In the genomic region with DNA sequence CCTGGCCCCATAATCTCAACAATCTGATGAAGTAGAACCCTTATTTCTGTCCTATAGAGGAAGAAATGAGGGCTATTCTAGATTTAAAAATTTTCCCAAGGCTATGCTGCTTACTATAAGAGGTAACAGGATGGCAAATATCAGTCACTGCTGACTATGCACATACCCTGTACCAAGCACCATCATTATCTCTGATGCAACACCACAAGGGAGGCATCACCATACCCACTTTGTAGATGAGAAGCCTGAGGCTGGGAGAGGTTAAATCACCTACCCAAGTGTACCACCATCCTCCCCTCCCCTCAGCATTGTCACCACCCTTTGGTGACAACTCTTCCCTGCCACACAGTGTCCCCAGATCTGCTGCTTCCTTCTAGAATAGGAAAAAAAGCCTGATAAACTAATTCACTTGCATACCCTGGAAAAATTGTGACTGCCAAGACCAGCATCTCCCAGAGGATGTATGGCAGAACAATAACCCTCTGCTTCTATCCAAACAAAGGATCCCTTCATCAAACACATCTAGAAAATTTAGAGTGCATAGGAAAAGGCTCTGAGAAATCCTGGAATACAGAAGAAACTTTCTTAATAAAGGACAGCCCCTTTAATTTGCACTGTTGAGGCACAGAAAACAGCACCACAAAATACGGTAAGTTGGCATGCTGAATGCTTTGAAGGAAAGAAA, we compare ENCODE assay signal across 27 cellular contexts.
"Had no signal": no experiment of that assay in that cellular context is flagged by ENCODE, and none has a peak within 500 bp of the region (broad histone marks: within the 10 kb centered on the region; RNA-seq: fewer than 3 reads in every experiment).

No MANE protein-coding gene starts in this region.

- H3K4me3 Mint-ChIP-seq: activated CD8-positive, alpha-beta T cell treated with anti-CD3 and anti-CD28 coated beads for 36 hours; activated naive CD8-positive, alpha-beta T cell treated with anti-CD3 and anti-CD28 coated beads, Interleukin-2, amount 50 U/mL, for 24 hours had no signal

- FAIRE-seq: K562 had no signal

- H3K9me3 ChIP-seq: ascending aorta, body of pancreas, SK-N-SH had no signal

- DNase-seq: activated CD4-positive, CD25-positive, alpha-beta regulatory T cell; activated CD8-positive, alpha-beta memory T cell treated with anti-CD3 and anti-CD28 coated beads, Interleukin-2, amount 50 U/mL, for 4 hours; activated CD8-positive, alpha-beta T cell treated with anti-CD3 and anti-CD28 coated beads for 36 hours; activated effector memory CD4-positive, alpha-beta T cell treated with anti-CD3 and anti-CD28 coated beads, Interleukin-2, amount 50 U/mL, for 16 hours; activated naive CD4-positive, alpha-beta T cell treated with Interleukin-2 at 50 U/mL for 16 hours; activated naive CD8-positive, alpha-beta T cell treated with anti-CD3 and anti-CD28 coated beads, Interleukin-2, amount 50 U/mL, for 24 hours; amniotic stem cell; body of pancreas; central memory CD4-positive, alpha-beta T cell; Karpas-422; NCI-H1048; NCI-H1417; NCI-H1930; NCI-H2171; NCI-H2227 treated with DMSO at 0.1 percent for 48 hours; NCI-H446 treated with DMSO at 0.1 percent for 48 hours; NCI-H524 treated with DMSO at 0.1 percent for 48 hours; NCI-H774; OCI-M1; RPMI8226; SK-N-SH had no signal

- H3K4me3 ChIP-seq: ascending aorta, body of pancreas, K562 had no signal

- H3K4me1 ChIP-seq: ascending aorta, body of pancreas had no signal

- H3K9ac ChIP-seq: SK-N-SH had no signal

- H3K27ac ChIP-seq: ascending aorta, body of pancreas, VCaP had no signal

- H3K4me1 Mint-ChIP-seq: activated naive CD8-positive, alpha-beta T cell treated with anti-CD3 and anti-CD28 coated beads, Interleukin-2, amount 50 U/mL, for 24 hours had no signal

- H3K9me2 ChIP-seq: SK-N-SH had no signal

- H3K9me3 Mint-ChIP-seq: activated CD8-positive, alpha-beta T cell treated with anti-CD3 and anti-CD28 coated beads for 36 hours; activated naive CD4-positive, alpha-beta T cell treated with anti-CD3 and anti-CD28 coated beads, Interleukin-2, amount 50 U/mL, for 72 hours; activated naive CD8-positive, alpha-beta T cell treated with anti-CD3 and anti-CD28 coated beads, Interleukin-2, amount 50 U/mL, for 24 hours had no signal

- H3K27me3 ChIP-seq: ascending aorta, body of pancreas had no signal

- H3K4me2 ChIP-seq: SK-N-SH had no signal

- H3K27ac Mint-ChIP-seq: activated CD8-positive, alpha-beta T cell treated with anti-CD3 and anti-CD28 coated beads for 36 hours; activated naive CD4-positive, alpha-beta T cell treated with anti-CD3 and anti-CD28 coated beads, Interleukin-2, amount 50 U/mL, for 72 hours; activated naive CD8-positive, alpha-beta T cell treated with anti-CD3 and anti-CD28 coated beads, Interleukin-2, amount 50 U/mL, for 24 hours had no signal

- H3K36me3 Mint-ChIP-seq: activated naive CD4-positive, alpha-beta T cell treated with anti-CD3 and anti-CD28 coated beads, Interleukin-2, amount 50 U/mL, for 72 hours had no signal

- ATAC-seq: activated CD8-positive, alpha-beta T cell treated with anti-CD3 and anti-CD28 coated beads for 36 hours; activated naive CD4-positive, alpha-beta T cell treated with anti-CD3 and anti-CD28 coated beads, Interleukin-2, amount 50 U/mL, for 72 hours; activated naive CD8-positive, alpha-beta T cell treated with anti-CD3 and anti-CD28 coated beads, Interleukin-2, amount 50 U/mL, for 24 hours; body of pancreas; K562; Panc1; Right ventricle myocardium inferior had no signal

- H3K36me3 ChIP-seq: ascending aorta had no signal
